ENCODE assay signal across 8 cellular contexts in the genomic region with DNA sequence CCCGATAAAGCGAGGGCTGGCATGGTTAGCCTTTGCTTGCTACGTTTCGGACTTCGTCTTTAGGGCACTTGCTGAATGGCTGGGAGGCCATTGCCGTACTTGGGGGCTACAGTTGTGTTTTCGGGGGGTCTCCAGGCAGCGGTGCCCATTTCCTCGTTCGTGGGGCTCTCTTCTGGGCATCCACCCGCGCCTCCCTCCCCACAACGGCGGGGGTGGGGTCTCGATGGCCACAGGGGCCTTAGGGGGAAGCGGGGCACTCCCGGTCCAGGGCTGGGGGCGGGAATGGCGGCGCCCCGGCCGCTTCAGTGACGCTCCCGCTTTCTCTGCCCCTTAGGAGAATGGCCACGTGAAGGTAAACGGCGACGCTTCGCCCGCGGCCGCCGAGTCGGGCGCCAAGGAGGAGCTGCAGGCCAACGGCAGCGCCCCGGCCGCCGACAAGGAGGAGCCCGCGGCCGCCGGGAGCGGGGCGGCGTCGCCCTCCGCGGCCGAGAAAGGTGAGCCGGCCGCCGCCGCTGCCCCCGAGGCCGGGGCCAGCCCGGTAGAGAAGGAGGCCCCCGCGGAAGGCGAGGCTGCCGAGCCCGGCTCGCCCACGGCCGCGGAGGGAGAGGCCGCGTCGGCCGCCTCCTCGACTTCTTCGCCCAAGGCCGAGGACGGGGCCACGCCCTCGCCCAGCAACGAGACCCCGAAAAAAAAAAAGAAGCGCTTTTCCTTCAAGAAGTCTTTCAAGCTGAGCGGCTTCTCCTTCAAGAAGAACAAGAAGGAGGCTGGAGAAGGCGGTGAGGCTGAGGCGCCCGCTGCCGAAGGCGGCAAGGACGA. TPM values are rescaled to one million over a fixed set of nuclear protein-coding genes. Genes with fewer than 3 reads are reported as not detected.
DNase-seq lines count a peak whose midpoint lies in the region; ATAC-seq and TF ChIP-seq lines count a peak whose summit lies in the region.

No MANE protein-coding gene starts in this region.

- H3K27ac Mint-ChIP-seq in brain, result peak overlapping the region in 3 of 5 experiments; percentile 93 to 94 (median 94)

- H3K4me3 ChIP-seq in HL-60 (replicated peaks; ENCODE audit: insufficient read depth, low read length), result peak overlapping the region; percentile 66
- H3K4me3 ChIP-seq in gastrocnemius medialis, result peak overlapping the region; percentile 70 to 94 (median 75)

- H3K27me3 ChIP-seq in HL-60 (ENCODE audit: insufficient read depth, poor library complexity, severe bottlenecking) (no peaks in the 10 kb centered on the region), gastrocnemius medialis (no peaks in the 10 kb centered on the region)

- peaks cover 43% of the 10 kb centered on the region for H3K36me3 Mint-ChIP-seq in brain

- peaks cover 39% of the 10 kb centered on the region for H3K4me1 Mint-ChIP-seq in brain

- no peak for TF ChIP-seq POLR2A in gastrocnemius medialis (IDR thresholded peaks at IDR 0.05)

- DNase-seq in EH (ENCODE audit: low read depth), result peak; percentile 61
- no peak for DNase-seq in HL-60 (ENCODE audit: low read depth in 1 of 2, low spot score in 1 of 2)
- DNase-seq in iPS-NIHi11 (ENCODE audit: low spot score), result peak; percentile 34
- DNase-seq in gastrocnemius medialis, result peak in 1 of 2 donors; percentile 39
- no peak for DNase-seq in GDM1 (lab: John Stamatoyannopoulos, UW)

- H3K27ac ChIP-seq in HL-60 (replicated peaks), result peak overlapping the region; percentile 84
- H3K27ac ChIP-seq in gastrocnemius medialis, result peak overlapping the region; percentile 83 to 93 (median 90)

- ATAC-seq in gastrocnemius medialis, result peak; percentile 38 to 51
- no peak for ATAC-seq in HG03571 (IDR thresholded peaks at IDR 0.05; ENCODE audit: unreplicated experiment)
- no peak for ATAC-seq in GM21528 (IDR thresholded peaks at IDR 0.05; ENCODE audit: low FRiP score, unreplicated experiment)

- in situ Hi-C loops in gastrocnemius medialis (cut with MboI; ENCODE audit: low sequenced_read_pairs in 4 of 4), result loop anchor here in 3 of 4 donors (5.0 to 25.0 kb wide), 3 partner anchors 547 to 555 kb away; no protein-coding TSS in a partner anchor

- H3K36me3 ChIP-seq in gastrocnemius medialis, result no peaks in the 10 kb centered on the region

- TF ChIP-seq CTCF in HL-60 (IDR thresholded peaks at IDR 0.05; ENCODE audit: insufficient read depth, low read length) (no peak), brain (conservative IDR thresholded peaks at IDR 0.05) (no peak), gastrocnemius medialis (IDR thresholded peaks at IDR 0.05 in 4 of 5, conservative IDR thresholded peaks at IDR 0.05 in 1 of 5) (peak in 1 of 5 experiments; percentile 9)

- H3K4me3 Mint-ChIP-seq in brain, result peak overlapping the region in 4 of 5 experiments; percentile 73 to 95 (median 90)

- intact Hi-C loops in gastrocnemius medialis (cut with DNase I; ENCODE audit: low total_unique reads), result loop anchor here (1.0 to 10.0 kb wide), 5 partner anchors 265 to 1079 kb away; no protein-coding TSS in a partner anchor

- H3K9me3 ChIP-seq in gastrocnemius medialis, result no peaks in the 10 kb centered on the region

- peaks cover 0 to 10% of the 10 kb centered on the region in 2 donors for H3K4me1 ChIP-seq in gastrocnemius medialis

- peaks cover 0 to 13% (median 4%) of the 10 kb centered on the region in 5 experiments for H3K9me3 Mint-ChIP-seq in brain

- H3K27me3 Mint-ChIP-seq in brain, result peaks cover 14% of the 10 kb centered on the region

RNA-seq across cellular contexts. Expression of a gene that starts 2.4 kb away (rescaled TPM):
- 150 TPM for polyA plus RNA-seq in brain (ENCODE audit: insufficient read depth, low read depth, low replicate concordance)
- 1 to 10 TPM; 4.3 to 7.1 (median 5.4) TPM for total RNA-seq in gastrocnemius medialis

Comparison
In these comparisons a context has a peak if more than half of its experiments do, and no peak if none do; other contexts are left out.
1. DNase-seq: peak in EH (single experiment) and iPS-NIHi11 (single experiment); none in HL-60 (0 of 2) and GDM1 (single experiment).
2. ATAC-seq: peak in gastrocnemius medialis (2 of 2); none in HG03571 (single experiment) and GM21528 (single experiment).